14 cellular contexts compared by ENCODE assay signal in the genomic region with DNA sequence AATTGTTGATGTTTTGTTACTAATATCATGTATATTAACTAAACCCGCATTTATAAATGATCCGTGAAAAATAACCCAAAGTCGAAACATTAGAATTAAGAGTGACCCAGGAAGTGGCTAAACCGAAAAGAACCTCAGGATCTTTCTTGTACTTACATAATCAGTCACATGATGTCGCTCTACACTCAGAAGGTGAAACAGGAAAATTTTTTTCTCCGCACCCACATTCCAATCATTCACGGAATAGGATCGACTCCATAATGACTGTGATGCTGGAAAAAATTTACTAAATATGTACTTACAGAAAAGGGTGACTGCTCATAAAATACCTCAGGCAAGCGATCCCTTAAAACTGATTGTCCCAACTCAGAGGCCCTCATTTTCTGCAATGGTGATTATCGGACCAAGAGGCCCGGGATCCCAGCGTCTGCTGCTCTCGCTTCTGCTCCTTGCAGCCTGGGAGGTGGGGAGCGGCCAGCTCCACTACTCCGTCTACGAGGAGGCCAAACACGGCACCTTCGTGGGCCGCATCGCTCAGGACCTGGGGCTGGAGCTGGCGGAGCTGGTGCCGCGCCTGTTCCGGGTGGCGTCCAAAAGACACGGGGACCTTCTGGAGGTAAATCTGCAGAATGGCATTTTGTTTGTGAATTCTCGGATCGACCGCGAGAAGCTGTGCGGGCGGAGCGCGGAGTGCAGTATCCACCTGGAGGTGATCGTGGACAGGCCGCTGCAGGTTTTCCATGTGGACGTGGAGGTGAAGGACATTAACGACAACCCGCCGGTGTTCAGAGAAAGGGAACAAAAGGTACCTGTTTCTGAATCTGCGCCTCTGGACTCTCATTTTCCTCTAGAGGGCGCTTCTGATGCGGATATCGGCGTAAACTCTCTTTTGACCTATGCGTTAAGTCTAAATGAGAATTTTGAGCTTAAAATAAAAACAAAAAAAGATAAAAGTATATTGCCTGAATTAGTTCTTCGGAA. TPM values are rescaled to one million over a fixed set of nuclear protein-coding genes. Genes with fewer than 3 reads are reported as not detected.
DNase-seq lines count a peak whose midpoint lies in the region; ATAC-seq, FAIRE-seq and TF ChIP-seq lines count a peak whose summit lies in the region.
"Had no signal": no experiment of that assay in that cellular context is flagged by ENCODE, and none has a peak within 500 bp of the region (broad histone marks: within the 10 kb centered on the region; RNA-seq: fewer than 3 reads in every experiment).

A gene with protein sequence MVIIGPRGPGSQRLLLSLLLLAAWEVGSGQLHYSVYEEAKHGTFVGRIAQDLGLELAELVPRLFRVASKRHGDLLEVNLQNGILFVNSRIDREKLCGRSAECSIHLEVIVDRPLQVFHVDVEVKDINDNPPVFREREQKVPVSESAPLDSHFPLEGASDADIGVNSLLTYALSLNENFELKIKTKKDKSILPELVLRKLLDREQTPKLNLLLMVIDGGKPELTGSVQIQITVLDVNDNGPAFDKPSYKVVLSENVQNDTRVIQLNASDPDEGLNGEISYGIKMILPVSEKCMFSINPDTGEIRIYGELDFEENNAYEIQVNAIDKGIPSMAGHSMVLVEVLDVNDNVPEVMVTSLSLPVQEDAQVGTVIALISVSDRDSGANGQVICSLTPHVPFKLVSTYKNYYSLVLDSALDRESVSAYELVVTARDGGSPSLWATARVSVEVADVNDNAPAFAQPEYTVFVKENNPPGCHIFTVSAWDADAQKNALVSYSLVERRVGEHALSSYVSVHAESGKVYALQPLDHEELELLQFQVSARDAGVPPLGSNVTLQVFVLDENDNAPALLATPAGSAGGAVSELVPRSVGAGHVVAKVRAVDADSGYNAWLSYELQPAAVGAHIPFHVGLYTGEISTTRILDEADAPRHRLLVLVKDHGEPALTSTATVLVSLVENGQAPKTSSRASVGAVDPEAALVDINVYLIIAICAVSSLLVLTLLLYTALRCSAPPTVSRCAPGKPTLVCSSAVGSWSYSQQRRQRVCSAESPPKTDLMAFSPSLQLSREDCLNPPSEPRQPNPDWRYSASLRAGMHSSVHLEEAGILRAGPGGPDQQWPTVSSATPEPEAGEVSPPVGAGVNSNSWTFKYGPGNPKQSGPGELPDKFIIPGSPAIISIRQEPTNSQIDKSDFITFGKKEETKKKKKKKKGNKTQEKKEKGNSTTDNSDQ (plus strand): TSS at position 224 of the 981 bp plus-strand sequence. CDS start 165 bp downstream, at position 389.

- no peaks in the 10 kb centered on the region; a peak in 2 of 7 replicates for H3K4me1 ChIP-seq in H1 (replicated peaks in 1 of 4; ENCODE audit: control insufficient read depth in 3 of 4, insufficient read depth in 4 of 4, low read length in 3 of 4)
- H3K4me1 ChIP-seq: prostate gland, vagina had no signal

- TF ChIP-seq EP300 in H1 (IDR thresholded peaks at IDR 0.05; ENCODE audit: borderline replicate concordance in 1 of 2, low read depth in 2 of 2, low read length in 2 of 2) = no peak

- H3K27ac Mint-ChIP-seq in nephron = peak within 1 kb of the TSS; percentile 56 to 93 (median 86)

- no peak within 1 kb of the TSS for H3K14ac ChIP-seq in H1 (ENCODE audit: insufficient read length)

- peak within 1 kb of the TSS; percentile 26 to 33 for H3K4me2 ChIP-seq in H1 (ENCODE audit: insufficient read depth in 1 of 2, low read depth in 2 of 2, low read length in 2 of 2)

- H3K79me2 ChIP-seq in H1 (ENCODE audit: control insufficient read depth in 1 of 2, insufficient read depth in 2 of 2, low read length in 2 of 2) = peaks cover 0 to 19% of the 10 kb centered on the region in 2 experiments; a peak in 2 of 4 replicates

- H3K9me3 ChIP-seq in H1 (ENCODE audit: insufficient read depth in 2 of 2, low read depth in 1 of 2, low read length in 1 of 2) = peaks cover 0 to 9% of the 10 kb centered on the region in 2 experiments; a peak in 1 of 4 replicates
- H3K9me3 ChIP-seq: prostate gland had no signal

- no peak within 1 kb of the TSS for H3K4ac ChIP-seq in H1 (replicated peaks; ENCODE audit: insufficient read length, low read depth, low read length)

- no peak within 1 kb of the TSS for H2AFZ ChIP-seq in H1 (ENCODE audit: low read length)

- H3K27me3 ChIP-seq in H1 (replicated peaks in 1 of 4; ENCODE audit: control insufficient read depth in 3 of 4, extremely low read depth in 1 of 4, insufficient read depth in 3 of 4, low read length in 3 of 4) = no peaks in the 10 kb centered on the region
- H3K27me3 ChIP-seq: vagina had no signal

- no peak within 1 kb of the TSS for H2BK12ac ChIP-seq in H1 (ENCODE audit: low read depth, low read length)

- no peak within 1 kb of the TSS; the same call in 1 of the 2 replicates for H3K18ac ChIP-seq in H1 (ENCODE audit: extremely low read depth, low read length)

- peak within 1 kb of the TSS; percentile 42 to 65 (median 53); a peak in 6 of 7 replicates for H3K9ac ChIP-seq in H1 (replicated peaks in 1 of 4; ENCODE audit: extremely low read depth in 1 of 4, low read depth in 3 of 4, low read length in 3 of 4)

- H3K79me1 ChIP-seq in H1 (ENCODE audit: low read depth, low read length) = no peaks in the 10 kb centered on the region

- no peak within 1 kb of the TSS for H2BK120ac ChIP-seq in H1 (replicated peaks; ENCODE audit: low read depth, low read length)

- H3K27ac ChIP-seq in C4-2B (no peak within 1 kb of the TSS), H1 (ENCODE audit: low read depth, low read length) (no peak within 1 kb of the TSS)
- H3K27ac ChIP-seq: prostate gland, vagina had no signal

- POLR2A ChIA-PET in H1 (lab: Charles Lee; ENCODE audit: partially characterized antibody) = interaction anchor here (0.7 to 3.6 kb wide), 8 partner anchors 19 to 177 kb away, joined by 3 to 32 read pairs (median 4); a partner anchor contains a TSS

- no peak within 1 kb of the TSS for H3K56ac ChIP-seq in H1 (replicated peaks; ENCODE audit: insufficient read length, low read depth, low read length)

- H3K36me3 Mint-ChIP-seq in nephron (ENCODE audit: low read depth) = peaks cover 89% of the 10 kb centered on the region

- no peak within 1 kb of the TSS for H2BK20ac ChIP-seq in H1 (ENCODE audit: low read length)

- no peak within 1 kb of the TSS for H4K5ac ChIP-seq in H1 (ENCODE audit: insufficient read length, low read depth, low read length)

- H3K4me3 Mint-ChIP-seq in nephron = peak within 1 kb of the TSS; percentile 89 to 91 (median 90)

- H3K9me3 Mint-ChIP-seq in nephron = peaks cover 57% of the 10 kb centered on the region

- H3K36me3 ChIP-seq in H1 (ENCODE audit: control insufficient read depth in 2 of 4, insufficient read depth in 4 of 4, low read length in 3 of 4) = peaks cover 0 to 20% (median 0%) of the 10 kb centered on the region in 4 experiments; a peak in 3 of 8 replicates
- H3K36me3 ChIP-seq: prostate gland, vagina had no signal

- TF ChIP-seq CTCF in C4-2B (conservative IDR thresholded peaks at IDR 0.05) = peak; percentile 53
- TF ChIP-seq CTCF in H1 (IDR thresholded peaks at IDR 0.05; ENCODE audit: control extremely low read depth in 1 of 3, insufficient read depth in 1 of 3, low read depth in 1 of 3, low read length in 3 of 3) = peak in 2 of 3 experiments; percentile 64 to 69; a peak in 3 of 4 replicates
- peak; percentile 31 to 47 (median 33) for TF ChIP-seq CTCF in nephron (IDR thresholded peaks at IDR 0.05; ENCODE audit: unreplicated experiment in 3 of 3)

- peak in 1 of 2 experiments; percentile 68; a peak in 2 of 3 replicates for TF ChIP-seq POLR2A in H1 (IDR thresholded peaks at IDR 0.05; ENCODE audit: control extremely low read depth in 1 of 2, low read depth in 2 of 2, low read length in 2 of 2)

- peaks cover 0 to 3% of the 10 kb centered on the region in 2 experiments for H4K20me1 ChIP-seq in H1 (replicated peaks in 1 of 2; ENCODE audit: control insufficient read depth in 1 of 2, insufficient read depth in 2 of 2, low read length in 2 of 2)

- H3K27me3 Mint-ChIP-seq in nephron (ENCODE audit: low read depth) = no peaks in the 10 kb centered on the region

- TF ChIP-seq RAD21 in H1 (IDR thresholded peaks at IDR 0.05 in 1 of 2, conservative IDR thresholded peaks at IDR 0.05 in 1 of 2; ENCODE audit: low read depth in 2 of 2, low read length in 2 of 2) = peak; percentile 69 to 73

- no peak within 1 kb of the TSS for H4K8ac ChIP-seq in H1 (ENCODE audit: extremely low read depth, insufficient read depth, low read length)

- H2AK5ac ChIP-seq in H1 (ENCODE audit: low read depth, low read length) = no peak within 1 kb of the TSS

- H2BK5ac ChIP-seq in H1 (ENCODE audit: low read depth, low read length) = no peak within 1 kb of the TSS

- no peak for ATAC-seq in GM21390 (IDR thresholded peaks at IDR 0.05; ENCODE audit: unreplicated experiment)

- no peak within 1 kb of the TSS for H4K91ac ChIP-seq in H1 (replicated peaks; ENCODE audit: insufficient read length, low read length)

- CTCF ChIA-PET in H1 (lab: Charles Lee; ENCODE audit: partially characterized antibody) = interaction anchor here (0.6 to 9.3 kb wide), 59 partner anchors 10 to 481 kb away, joined by 3 to 141 read pairs (median 4); a partner anchor contains a TSS

- H3K4me3 ChIP-seq in H1 (ENCODE audit: extremely low read depth in 1 of 4, insufficient read depth in 2 of 4, low read depth in 3 of 4, low read length in 4 of 4) = peak within 1 kb of the TSS; percentile 55 to 67 (median 65)
- H3K4me3 ChIP-seq: prostate gland, vagina had no signal

- H3K23me2 ChIP-seq in H1 (ENCODE audit: low read depth, low read length) = no peaks in the 10 kb centered on the region

- H2BK15ac ChIP-seq in H1 (ENCODE audit: low read length) = no peak within 1 kb of the TSS

- H3K23ac ChIP-seq in H1 (ENCODE audit: insufficient read length) = no peak within 1 kb of the TSS

- peak; percentile 5 for DNase-seq in NAMALWA (ENCODE audit: low spot score)
- DNase-seq in H1 (ENCODE audit: low read depth in 1 of 2, low spot score in 2 of 2) = no peak
- DNase-seq in MV-4-11 (lab: John Stamatoyannopoulos, UW) = no peak
- DNase-seq in LoVo (ENCODE audit: low spot score) = no peak
- DNase-seq in HuH-7.5 (ENCODE audit: low spot score) = no peak
- DNase-seq: NCI-H187 treated with DMSO at 0.1 percent for 48 hours, Right ventricle myocardium superior had no signal

- H3K4me1 Mint-ChIP-seq in nephron = no peaks in the 10 kb centered on the region

- FAIRE-seq in H1 (lab: Jason Lieb, UNC) = peak; percentile 76
- FAIRE-seq: endothelial cell of umbilical vein, islet of Langerhans had no signal

- 24% methylated on average over 45 of the region's 47 CpGs; no CpG with 5 or more reads in 1 of the 2 experiments for WGBS in H1 (ENCODE audit: extremely low coverage in 1 of 2, insufficient coverage in 1 of 2, insufficient read length in 1 of 2, insufficient replicate concordance in 2 of 2, low coverage in 1 of 2, low lambda C conversion rate in 2 of 2, missing lambda C conversion rate in 1 of 2), 2 experiments

RNA-seq across cellular contexts. Expression of the gene that starts here (rescaled TPM):
- total RNA-seq in H1 (2021; fragmentation: NEBNext Ultra II Directional; extraction: Animal tissue kit (Norgen Biotek cat#: 25700)) = 9.3 and 10.6 TPM in 2 replicates
- polyA plus RNA-seq in H1 (2011; rRNA removed) = 4.2 and 5.7 TPM in 2 replicates
- 5.1 TPM for polyA plus RNA-seq in H1 (2011; cell fraction: cytosol; rRNA removed)
- 12.0 TPM for polyA plus RNA-seq in H1 (2011; cell fraction: nucleus; rRNA removed)
- 3.7 to 5.6 TPM (median 4.7 TPM) in 4 replicates for polyA plus RNA-seq in H1 (2012, experiment 1 of 2)
- 1.1 TPM for polyA plus RNA-seq in H1 (2012, experiment 2 of 2)
- 13.9 TPM for polyA plus RNA-seq in H1 (2013, experiment 1 of 2)
- 11.9 TPM for polyA plus RNA-seq in H1 (2013, experiment 2 of 2)
- 15.6 and 18.3 TPM in 2 replicates for polyA minus RNA-seq in H1 (2011; rRNA and poly(A)+ RNA removed)
- 5.6 TPM for polyA minus RNA-seq in H1 (2011; cell fraction: cytosol; rRNA and poly(A)+ RNA removed)
- polyA minus RNA-seq in H1 (2011; cell fraction: nucleus; rRNA and poly(A)+ RNA removed) = 47.4 TPM
- total RNA-seq: endothelial cell of umbilical vein, Right ventricle myocardium superior had no signal
